27 cellular contexts compared by ENCODE assay signal in genomic region chr17:80671823-80672105, GRCh38.
DNase-seq lines count a peak whose midpoint lies in the region; ATAC-seq and TF ChIP-seq lines count a peak whose summit lies in the region.
"Had no signal": no experiment of that assay in that cellular context is flagged by ENCODE, and none has a peak within 500 bp of the region (broad histone marks: within the 10 kb centered on the region; RNA-seq: fewer than 3 reads in every experiment).

No MANE protein-coding gene starts in this region.

- H4K20me1 ChIP-seq in DND-41 (ENCODE audit: insufficient read depth, low read length) (peaks cover 22% of the 10 kb centered on the region; the same call in 1 of the 2 replicates), PC-3 (ENCODE audit: low read length) (no peaks in the 10 kb centered on the region)

- H3K27me3 ChIP-seq in DND-41 (ENCODE audit: insufficient read depth, low read length, poor library complexity) (no peaks in the 10 kb centered on the region), colonic mucosa (no peaks in the 10 kb centered on the region), PC-3 (ENCODE audit: low read length) (no peaks in the 10 kb centered on the region)
- H3K27me3 ChIP-seq: MG63, testis had no signal

- TF ChIP-seq CTCF in DND-41 (IDR thresholded peaks at IDR 0.05; ENCODE audit: borderline replicate concordance, extremely low read depth, low read length, poor library complexity, severe bottlenecking) (no peak), colonic mucosa (IDR thresholded peaks at IDR 0.05) (no peak), PC-3 (conservative IDR thresholded peaks at IDR 0.05; ENCODE audit: low read depth, low read length) (no peak)

- peaks cover 94% of the 10 kb centered on the region for H3K79me2 ChIP-seq in DND-41 (ENCODE audit: insufficient read depth, low read length)
- H3K79me2 ChIP-seq in PC-3 (ENCODE audit: low read length): peaks cover 69% of the 10 kb centered on the region

- H3K9ac ChIP-seq in DND-41 (ENCODE audit: low read depth, low read length): no peak overlapping the region
- H3K9ac ChIP-seq in colonic mucosa (ENCODE audit: low read depth in 2 of 2, low read length in 2 of 2): no peak overlapping the region
- H3K9ac ChIP-seq in PC-3 (ENCODE audit: low read length): no peak overlapping the region

- CTCF ChIA-PET in PC-3 (lab: Charles Lee): no interaction called here

- H3K9me3 ChIP-seq in DND-41 (ENCODE audit: insufficient read depth, low read length, severe bottlenecking) (no peaks in the 10 kb centered on the region), colonic mucosa (no peaks in the 10 kb centered on the region), PC-3 (ENCODE audit: low read length) (no peaks in the 10 kb centered on the region)
- H3K9me3 ChIP-seq: MG63, testis had no signal

- POLR2A ChIA-PET in PC-3 (lab: Charles Lee; ENCODE audit: unreplicated experiment): no interaction called here

- H3K27ac ChIP-seq in DND-41 (ENCODE audit: low read length): peak overlapping the region; percentile 37; the same call in 1 of the 2 replicates
- H3K27ac ChIP-seq in colonic mucosa: peak overlapping the region; percentile 53
- H3K27ac ChIP-seq in PC-3 (ENCODE audit: low read length): no peak overlapping the region
- H3K27ac ChIP-seq: testis had no signal

- H3K4me1 ChIP-seq in DND-41 (ENCODE audit: insufficient read depth, low read length) (peaks cover 53% of the 10 kb centered on the region), colonic mucosa (no peaks in the 10 kb centered on the region), PC-3 (ENCODE audit: insufficient read depth, low read length) (no peaks in the 10 kb centered on the region)

- no peak overlapping the region for H2AFZ ChIP-seq in DND-41 (ENCODE audit: low read depth, low read length)
- H2AFZ ChIP-seq in PC-3 (ENCODE audit: low read length): no peak overlapping the region

- H3K4me2 ChIP-seq in DND-41 (ENCODE audit: insufficient read depth, low read length): no peak overlapping the region
- H3K4me2 ChIP-seq in PC-3 (ENCODE audit: low read length): no peak overlapping the region

- H3F3A ChIP-seq in PC-3 (ENCODE audit: low read length, unreplicated experiment): no peaks in the 10 kb centered on the region

- intact Hi-C loops in colonic mucosa (cut with DNase I) (no loop called here), PC-3 (cut with micrococcal nuclease) (no loop called here)

- ATAC-seq in DND-41 (ENCODE audit: insufficient read depth, low read depth) (no peak), PC-3 (no peak), GM19455 (IDR thresholded peaks at IDR 0.05; ENCODE audit: unreplicated experiment) (no peak)
- ATAC-seq: activated CD4-positive, alpha-beta T cell treated with anti-CD3 and anti-CD28 coated beads for 36 hours; activated CD8-positive, alpha-beta T cell treated with anti-CD3 and anti-CD28 coated beads for 36 hours; CD8-positive, alpha-beta T cell; left ventricle myocardium superior; right cardiac atrium; Right ventricle myocardium inferior had no signal

- H3K36me3 ChIP-seq in DND-41 (ENCODE audit: insufficient read depth, low read length): peaks cover 4% of the 10 kb centered on the region; the same call in 1 of the 2 replicates
- H3K36me3 ChIP-seq in colonic mucosa: no peaks in the 10 kb centered on the region
- no peaks in the 10 kb centered on the region for H3K36me3 ChIP-seq in PC-3 (ENCODE audit: low read depth, low read length)

- H3K4me3 ChIP-seq in DND-41 (ENCODE audit: low read depth in 1 of 2, low read length in 2 of 2): no peak overlapping the region
- H3K4me3 ChIP-seq in colonic mucosa: no peak overlapping the region
- no peak overlapping the region for H3K4me3 ChIP-seq in PC-3 (ENCODE audit: low read length)
- H3K4me3 ChIP-seq: MG63, testis had no signal

- no TSS peak for BruUV-seq in PC-3 (replicated peaks; lab: Mats Ljungman, UMichigan)

- H3K9me2 ChIP-seq in PC-3 (replicated peaks; ENCODE audit: low read length): no peaks in the 10 kb centered on the region

- DNase-seq in NCI-H345 (lab: John Stamatoyannopoulos, UW) (peak; percentile 37), NCI-H345 treated with DMSO at 0.1 percent for 48 hours (lab: John Stamatoyannopoulos, UW; ENCODE audit: unreplicated experiment) (no peak), DND-41 (no peak), colonic mucosa (no peak), renal cortical epithelial cell (ENCODE audit: low read depth) (peak; percentile 85), A172 (ENCODE audit: low spot score) (no peak), PC-3 (no peak)
- DNase-seq: ACHN; activated CD4-positive, alpha-beta T cell treated with anti-CD3 and anti-CD28 coated beads for 36 hours; activated CD8-positive, alpha-beta memory T cell treated with anti-CD3 and anti-CD28 coated beads, Interleukin-2, amount 50 U/mL, for 48 hours; activated CD8-positive, alpha-beta T cell treated with anti-CD3 and anti-CD28 coated beads for 36 hours; activated naive CD4-positive, alpha-beta T cell treated with anti-CD3 and anti-CD28 coated beads, Interleukin-2, amount 50 U/mL, for 16 hours; CD8-positive, alpha-beta T cell; DMS 273 treated with DMSO at 0.1 percent for 48 hours; effector CD4-positive, alpha-beta T cell; EL; glutamatergic neuron; KG1; left ventricle myocardium superior; MG63; NCI-H524; posterior cingulate gyrus; right cardiac atrium; stimulated activated CD8-positive, alpha-beta memory T cell treated with anti-CD3 and anti-CD28 coated beads, Interleukin-4, amount 100 ng/mL, for 48 hours; testis had no signal

Comparison
In these comparisons a context has a peak if more than half of its experiments do, and no peak if none do; other contexts are left out.
1. DNase-seq: peak in NCI-H345 (single experiment) and renal cortical epithelial cell (single experiment); none in NCI-H345 treated with DMSO at 0.1 percent for 48 hours (single experiment), DND-41 (single experiment), colonic mucosa (single experiment), A172 (single experiment) and PC-3 (single experiment).